Comparison of ENCODE assay signal across 1 cellular context in genomic region chr1:110155878-110156522, GRCh38.
TF ChIP-seq lines count a peak whose summit lies in the region.

No MANE protein-coding gene starts in this region.

TF ChIP-seq in K562, 482 proteins besides CTCF, POLR2A, EP300 and RAD21 (continued from another document and continues in another):
- TF ChIP-seq STAT6 (CRISPR knock-in tag; IDR thresholded peaks at IDR 0.05) = no peak
- no peak for TF ChIP-seq POLR2G (IDR thresholded peaks at IDR 0.05; ENCODE audit: low read depth, low read length)
- TF ChIP-seq NFE2 (IDR thresholded peaks at IDR 0.05; ENCODE audit: low read depth) = no peak
- no peak for TF ChIP-seq SMAD4 (CRISPR knock-in tag; conservative IDR thresholded peaks at IDR 0.05)
- TF ChIP-seq MEF2D (tag; conservative IDR thresholded peaks at IDR 0.05; ENCODE audit: low read depth) = no peak
- TF ChIP-seq RNF2 (IDR thresholded peaks at IDR 0.05) = no peak
- no peak for TF ChIP-seq ZNF518B (CRISPR knock-in tag; IDR thresholded peaks at IDR 0.05)
- no peak for TF ChIP-seq CXXC5 (CRISPR knock-in tag; IDR thresholded peaks at IDR 0.05)
- no peak for TF ChIP-seq ZNF431 (CRISPR knock-in tag; IDR thresholded peaks at IDR 0.05)
- no peak for TF ChIP-seq ETS1 (conservative IDR thresholded peaks at IDR 0.05; ENCODE audit: control insufficient read depth, low read depth, low read length)
- TF ChIP-seq MTA3 (IDR thresholded peaks at IDR 0.05; ENCODE audit: borderline replicate concordance) = no peak
- peak in 1 of 2 experiments; percentile 56; a peak in 1 of 4 replicates for TF ChIP-seq SIN3A (IDR thresholded peaks at IDR 0.05; ENCODE audit: borderline replicate concordance in 2 of 2, control insufficient read depth in 1 of 2, low read depth in 2 of 2, low read length in 2 of 2)
- no peak for TF ChIP-seq CBFA2T2 (conservative IDR thresholded peaks at IDR 0.05)
- no peak for TF ChIP-seq POLR3A (IDR thresholded peaks at IDR 0.05; ENCODE audit: borderline replicate concordance, extremely low read depth, insufficient read depth, insufficient read length)
- TF ChIP-seq IFI16 (CRISPR knock-in tag; IDR thresholded peaks at IDR 0.05) = no peak
- no peak for TF ChIP-seq ZBTB1 (CRISPR knock-in tag; IDR thresholded peaks at IDR 0.05; ENCODE audit: borderline replicate concordance, low read depth)
- 0 out of 2 replicates have a peak, but pooled peaks have one; percentile 64 for TF ChIP-seq CREB3 (tag; conservative IDR thresholded peaks at IDR 0.05; ENCODE audit: low read depth)
- TF ChIP-seq ZNF347 (CRISPR knock-in tag; IDR thresholded peaks at IDR 0.05; ENCODE audit: low read depth) = no peak
- no peak for TF ChIP-seq ETV6 (IDR thresholded peaks at IDR 0.05; ENCODE audit: borderline replicate concordance in 1 of 2, low read depth in 2 of 2, low read length in 1 of 2)
- no peak for TF ChIP-seq ETV6 (CRISPR knock-in tag; IDR thresholded peaks at IDR 0.05; ENCODE audit: borderline replicate concordance)
- peak; percentile 38; the same call in 1 of the 2 replicates for TF ChIP-seq NR2C2 (CRISPR knock-in tag; IDR thresholded peaks at IDR 0.05)
- TF ChIP-seq NR2C2 (tag; IDR thresholded peaks at IDR 0.05) = no peak
- 0 out of 2 replicates have a peak, but pooled peaks have one; percentile 36 for TF ChIP-seq ATF6 (CRISPR knock-in tag; IDR thresholded peaks at IDR 0.05)
- TF ChIP-seq GABPB1 (CRISPR knock-in tag; IDR thresholded peaks at IDR 0.05) = peak; percentile 49; the same call in 1 of the 2 replicates
- TF ChIP-seq ZNF263 (CRISPR knock-in tag; IDR thresholded peaks at IDR 0.05; ENCODE audit: borderline replicate concordance) = peak; percentile 49; the same call in 1 of the 2 replicates
- peak; percentile 86; the same call in 1 of the 2 replicates for TF ChIP-seq ZNF232 (CRISPR knock-in tag; IDR thresholded peaks at IDR 0.05)
- no peak for TF ChIP-seq MAFK (IDR thresholded peaks at IDR 0.05; ENCODE audit: low read length)
- TF ChIP-seq CBX3 (IDR thresholded peaks at IDR 0.05; ENCODE audit: borderline replicate concordance in 1 of 2, low read length in 2 of 2) = no peak
- TF ChIP-seq FOXP4 (CRISPR knock-in tag; IDR thresholded peaks at IDR 0.05; ENCODE audit: borderline replicate concordance) = no peak; the same call in 1 of the 2 replicates
- TF ChIP-seq PBX2 (CRISPR knock-in tag; IDR thresholded peaks at IDR 0.05; ENCODE audit: low read depth) = no peak
- TF ChIP-seq PBX2 (tag; conservative IDR thresholded peaks at IDR 0.05; ENCODE audit: low read depth) = no peak
- TF ChIP-seq MTF1 (CRISPR knock-in tag; IDR thresholded peaks at IDR 0.05; ENCODE audit: borderline replicate concordance) = no peak
- no peak for TF ChIP-seq MCM7 (IDR thresholded peaks at IDR 0.05)
- TF ChIP-seq AFF1 (IDR thresholded peaks at IDR 0.05; ENCODE audit: low read depth in 1 of 2, partially characterized antibody in 2 of 2) = peak in 1 of 2 experiments; percentile 92
- TF ChIP-seq JUN (IDR thresholded peaks at IDR 0.05; ENCODE audit: borderline replicate concordance, low read depth, low read length) = no peak
- no peak for TF ChIP-seq JUN (CRISPR knock-in tag; IDR thresholded peaks at IDR 0.05; ENCODE audit: borderline replicate concordance)
- TF ChIP-seq TFAP4 (CRISPR knock-in tag; IDR thresholded peaks at IDR 0.05; ENCODE audit: borderline replicate concordance) = peak; percentile 69; the same call in 1 of the 2 replicates
- TF ChIP-seq ZNF23 (CRISPR knock-in tag; IDR thresholded peaks at IDR 0.05) = no peak
- TF ChIP-seq SMC3 (conservative IDR thresholded peaks at IDR 0.05; ENCODE audit: insufficient read depth, low read depth, low read length) = no peak
- TF ChIP-seq FOXJ3 (CRISPR knock-in tag; IDR thresholded peaks at IDR 0.05) = no peak
- TF ChIP-seq MXI1 (IDR thresholded peaks at IDR 0.05; ENCODE audit: low read depth, low read length) = no peak
- TF ChIP-seq MTA2 (IDR thresholded peaks at IDR 0.05; ENCODE audit: low read depth) = no peak
